ENCODE assay signal across 1 cellular context in genomic region chr19:41872775-41873647, GRCh38.
TF ChIP-seq lines count a peak whose summit lies in the region.

No MANE protein-coding gene starts in this region.

TF ChIP-seq in HepG2, 621 proteins besides CTCF, POLR2A, EP300 and RAD21 (continued from another document and continues in another):
- TF ChIP-seq ATF2 (CRISPR knock-in tag; IDR thresholded peaks at IDR 0.05) (peak; percentile 53; the same call in 1 of the 2 replicates), ZNF251 (CRISPR knock-in tag; IDR thresholded peaks at IDR 0.05) (no peak), ZFP91 (CRISPR knock-in tag; IDR thresholded peaks at IDR 0.05; ENCODE audit: borderline replicate concordance) (no peak; the same call in 1 of the 2 replicates), MYC (CRISPR knock-in tag; IDR thresholded peaks at IDR 0.05; ENCODE audit: borderline replicate concordance) (peak; percentile 30; the same call in 1 of the 2 replicates), MBD4 (IDR thresholded peaks at IDR 0.05; ENCODE audit: borderline replicate concordance, low read length) (no peak), TIGD3 (CRISPR knock-in tag; IDR thresholded peaks at IDR 0.05; ENCODE audit: borderline replicate concordance) (no peak), ZNF672 (CRISPR knock-in tag; IDR thresholded peaks at IDR 0.05) (no peak), ATM (IDR thresholded peaks at IDR 0.05; ENCODE audit: borderline replicate concordance) (no peak), XRCC5 (optimal IDR thresholded peaks at IDR 0.05; ENCODE audit: low read length) (peak; percentile 73), PRPF4 (IDR thresholded peaks at IDR 0.05; ENCODE audit: low read depth, low read length, poor library complexity, severe bottlenecking) (no peak), E2F1 (CRISPR knock-in tag; IDR thresholded peaks at IDR 0.05) (no peak), ZNF549 (CRISPR knock-in tag; IDR thresholded peaks at IDR 0.05) (no peak), CSRNP1 (CRISPR knock-in tag; IDR thresholded peaks at IDR 0.05) (no peak), ZBTB26 (CRISPR knock-in tag; IDR thresholded peaks at IDR 0.05; ENCODE audit: borderline replicate concordance) (no peak), ZNF383 (CRISPR knock-in tag; IDR thresholded peaks at IDR 0.05; ENCODE audit: borderline replicate concordance) (no peak), GLI4 (CRISPR knock-in tag; IDR thresholded peaks at IDR 0.05; ENCODE audit: borderline replicate concordance) (no peak), STAG1 (CRISPR knock-in tag; IDR thresholded peaks at IDR 0.05) (peak; percentile 88), TERF1 (CRISPR knock-in tag; IDR thresholded peaks at IDR 0.05) (no peak), ZNF274 (CRISPR knock-in tag; IDR thresholded peaks at IDR 0.05) (no peak), PRMT3 (CRISPR knock-in tag; IDR thresholded peaks at IDR 0.05; ENCODE audit: borderline replicate concordance, low read depth) (no peak), CEBPG (CRISPR knock-in tag; IDR thresholded peaks at IDR 0.05) (peak; percentile 37; the same call in 1 of the 2 replicates), FOSL1 (CRISPR knock-in tag; IDR thresholded peaks at IDR 0.05; ENCODE audit: borderline replicate concordance) (no peak), KLF9 (CRISPR knock-in tag; IDR thresholded peaks at IDR 0.05; ENCODE audit: low read depth) (no peak), ZNF772 (CRISPR knock-in tag; IDR thresholded peaks at IDR 0.05) (no peak), YEATS4 (CRISPR knock-in tag; IDR thresholded peaks at IDR 0.05; ENCODE audit: borderline replicate concordance) (no peak), IRF2 (CRISPR knock-in tag; IDR thresholded peaks at IDR 0.05) (no peak), PRDM15 (CRISPR knock-in tag; IDR thresholded peaks at IDR 0.05) (no peak), SNRNP70 (IDR thresholded peaks at IDR 0.05; ENCODE audit: low read depth, low read length) (no peak), ZBTB7A (CRISPR knock-in tag; IDR thresholded peaks at IDR 0.05) (no peak), FOXM1 (CRISPR knock-in tag; IDR thresholded peaks at IDR 0.05) (no peak), SMAD3 (CRISPR knock-in tag; IDR thresholded peaks at IDR 0.05) (0 out of 2 replicates have a peak, but pooled peaks have one; percentile 43), NCOA5 (CRISPR knock-in tag; IDR thresholded peaks at IDR 0.05) (no peak), PAF1 (CRISPR knock-in tag; IDR thresholded peaks at IDR 0.05) (peak; percentile 53; the same call in 1 of the 2 replicates), ZBTB43 (CRISPR knock-in tag; conservative IDR thresholded peaks at IDR 0.05) (no peak), SKIL (CRISPR knock-in tag; IDR thresholded peaks at IDR 0.05; ENCODE audit: borderline replicate concordance) (no peak), RNF2 (conservative IDR thresholded peaks at IDR 0.05; ENCODE audit: low read depth) (no peak), TARDBP (CRISPR knock-in tag; IDR thresholded peaks at IDR 0.05) (peak; percentile 9; the same call in 1 of the 2 replicates), ATF7-NPFF (CRISPR knock-in tag; IDR thresholded peaks at IDR 0.05; ENCODE audit: low read depth) (0 out of 2 replicates have a peak, but pooled peaks have one; percentile 17), MXD3 (CRISPR knock-in tag; IDR thresholded peaks at IDR 0.05) (no peak), NR2F6 (IDR thresholded peaks at IDR 0.05) (no peak), NR2F6 (CRISPR knock-in tag; IDR thresholded peaks at IDR 0.05) (no peak), ZNF343 (CRISPR knock-in tag; IDR thresholded peaks at IDR 0.05) (0 out of 2 replicates have a peak, but pooled peaks have one; percentile 43), ZNF10 (CRISPR knock-in tag; IDR thresholded peaks at IDR 0.05; ENCODE audit: borderline replicate concordance, low read depth) (no peak), GPN1 (CRISPR knock-in tag; IDR thresholded peaks at IDR 0.05; ENCODE audit: borderline replicate concordance) (no peak), SMYD3 (CRISPR knock-in tag; IDR thresholded peaks at IDR 0.05) (no peak), HOXA7 (CRISPR knock-in tag; IDR thresholded peaks at IDR 0.05) (no peak), ZNF724P (CRISPR knock-in tag; IDR thresholded peaks at IDR 0.05; ENCODE audit: borderline replicate concordance) (no peak), GATA4 (IDR thresholded peaks at IDR 0.05; ENCODE audit: borderline replicate concordance, low read depth) (no peak), POLR2AphosphoS2 (IDR thresholded peaks at IDR 0.05; ENCODE audit: low read depth, low read length) (peak; percentile 86; the same call in 1 of the 2 replicates), ZNF768 (CRISPR knock-in tag; IDR thresholded peaks at IDR 0.05) (no peak), ZNF740 (CRISPR knock-in tag; IDR thresholded peaks at IDR 0.05) (no peak)
